In genomic region chr6:32763417-32763816, GRCh38 we compare ENCODE assay signal across 1 cellular context.
TF ChIP-seq lines count a peak whose summit lies in the region.

Gene HLA-DQB2, minus strand, starts transcription at chr6:32763532. Its CDS starts 62 bp downstream, at chr6:32763470.

TF ChIP-seq in GM23338, 12 proteins besides CTCF, POLR2A, EP300 and RAD21 (continued from another document):
- TF ChIP-seq, protein P1, sequence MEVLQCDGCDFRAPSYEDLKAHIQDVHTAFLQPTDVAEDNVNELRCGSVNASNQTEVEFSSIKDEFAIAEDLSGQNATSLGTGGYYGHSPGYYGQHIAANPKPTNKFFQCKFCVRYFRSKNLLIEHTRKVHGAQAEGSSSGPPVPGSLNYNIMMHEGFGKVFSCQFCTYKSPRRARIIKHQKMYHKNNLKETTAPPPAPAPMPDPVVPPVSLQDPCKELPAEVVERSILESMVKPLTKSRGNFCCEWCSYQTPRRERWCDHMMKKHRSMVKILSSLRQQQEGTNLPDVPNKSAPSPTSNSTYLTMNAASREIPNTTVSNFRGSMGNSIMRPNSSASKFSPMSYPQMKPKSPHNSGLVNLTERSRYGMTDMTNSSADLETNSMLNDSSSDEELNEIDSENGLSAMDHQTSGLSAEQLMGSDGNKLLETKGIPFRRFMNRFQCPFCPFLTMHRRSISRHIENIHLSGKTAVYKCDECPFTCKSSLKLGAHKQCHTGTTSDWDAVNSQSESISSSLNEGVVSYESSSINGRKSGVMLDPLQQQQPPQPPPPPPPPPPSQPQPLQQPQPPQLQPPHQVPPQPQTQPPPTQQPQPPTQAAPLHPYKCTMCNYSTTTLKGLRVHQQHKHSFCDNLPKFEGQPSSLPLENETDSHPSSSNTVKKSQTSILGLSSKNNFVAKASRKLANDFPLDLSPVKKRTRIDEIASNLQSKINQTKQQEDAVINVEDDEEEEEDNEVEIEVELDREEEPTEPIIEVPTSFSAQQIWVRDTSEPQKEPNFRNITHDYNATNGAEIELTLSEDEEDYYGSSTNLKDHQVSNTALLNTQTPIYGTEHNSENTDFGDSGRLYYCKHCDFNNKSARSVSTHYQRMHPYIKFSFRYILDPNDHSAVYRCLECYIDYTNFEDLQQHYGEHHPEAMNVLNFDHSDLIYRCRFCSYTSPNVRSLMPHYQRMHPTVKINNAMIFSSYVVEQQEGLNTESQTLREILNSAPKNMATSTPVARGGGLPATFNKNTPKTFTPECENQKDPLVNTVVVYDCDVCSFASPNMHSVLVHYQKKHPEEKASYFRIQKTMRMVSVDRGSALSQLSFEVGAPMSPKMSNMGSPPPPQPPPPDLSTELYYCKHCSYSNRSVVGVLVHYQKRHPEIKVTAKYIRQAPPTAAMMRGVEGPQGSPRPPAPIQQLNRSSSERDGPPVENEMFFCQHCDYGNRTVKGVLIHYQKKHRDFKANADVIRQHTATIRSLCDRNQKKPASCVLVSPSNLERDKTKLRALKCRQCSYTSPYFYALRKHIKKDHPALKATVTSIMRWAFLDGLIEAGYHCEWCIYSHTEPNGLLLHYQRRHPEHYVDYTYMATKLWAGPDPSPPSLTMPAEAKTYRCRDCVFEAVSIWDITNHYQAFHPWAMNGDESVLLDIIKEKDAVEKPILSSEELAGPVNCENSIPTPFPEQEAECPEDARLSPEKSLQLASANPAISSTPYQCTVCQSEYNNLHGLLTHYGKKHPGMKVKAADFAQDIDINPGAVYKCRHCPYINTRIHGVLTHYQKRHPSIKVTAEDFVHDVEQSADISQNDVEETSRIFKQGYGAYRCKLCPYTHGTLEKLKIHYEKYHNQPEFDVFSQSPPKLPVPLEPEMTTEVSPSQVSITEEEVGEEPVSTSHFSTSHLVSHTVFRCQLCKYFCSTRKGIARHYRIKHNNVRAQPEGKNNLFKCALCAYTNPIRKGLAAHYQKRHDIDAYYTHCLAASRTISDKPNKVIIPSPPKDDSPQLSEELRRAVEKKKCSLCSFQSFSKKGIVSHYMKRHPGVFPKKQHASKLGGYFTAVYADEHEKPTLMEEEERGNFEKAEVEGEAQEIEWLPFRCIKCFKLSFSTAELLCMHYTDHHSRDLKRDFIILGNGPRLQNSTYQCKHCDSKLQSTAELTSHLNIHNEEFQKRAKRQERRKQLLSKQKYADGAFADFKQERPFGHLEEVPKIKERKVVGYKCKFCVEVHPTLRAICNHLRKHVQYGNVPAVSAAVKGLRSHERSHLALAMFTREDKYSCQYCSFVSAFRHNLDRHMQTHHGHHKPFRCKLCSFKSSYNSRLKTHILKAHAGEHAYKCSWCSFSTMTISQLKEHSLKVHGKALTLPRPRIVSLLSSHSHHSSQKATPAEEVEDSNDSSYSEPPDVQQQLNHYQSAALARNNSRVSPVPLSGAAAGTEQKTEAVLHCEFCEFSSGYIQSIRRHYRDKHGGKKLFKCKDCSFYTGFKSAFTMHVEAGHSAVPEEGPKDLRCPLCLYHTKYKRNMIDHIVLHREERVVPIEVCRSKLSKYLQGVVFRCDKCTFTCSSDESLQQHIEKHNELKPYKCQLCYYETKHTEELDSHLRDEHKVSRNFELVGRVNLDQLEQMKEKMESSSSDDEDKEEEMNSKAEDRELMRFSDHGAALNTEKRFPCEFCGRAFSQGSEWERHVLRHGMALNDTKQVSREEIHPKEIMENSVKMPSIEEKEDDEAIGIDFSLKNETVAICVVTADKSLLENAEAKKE (CRISPR knock-in tag; IDR thresholded peaks at IDR 0.05), result no peak
- TF ChIP-seq REST (IDR thresholded peaks at IDR 0.05; ENCODE audit: unreplicated experiment) (no peak), POLR2AphosphoS5 (IDR thresholded peaks at IDR 0.05; ENCODE audit: low read depth) (no peak), NANOG (IDR thresholded peaks at IDR 0.05; ENCODE audit: borderline replicate concordance) (no peak), EZH2 (IDR thresholded peaks at IDR 0.05; ENCODE audit: low read depth, unreplicated experiment) (no peak)
